Comparison of ENCODE assay signal across 8 cellular contexts in the genomic region with DNA sequence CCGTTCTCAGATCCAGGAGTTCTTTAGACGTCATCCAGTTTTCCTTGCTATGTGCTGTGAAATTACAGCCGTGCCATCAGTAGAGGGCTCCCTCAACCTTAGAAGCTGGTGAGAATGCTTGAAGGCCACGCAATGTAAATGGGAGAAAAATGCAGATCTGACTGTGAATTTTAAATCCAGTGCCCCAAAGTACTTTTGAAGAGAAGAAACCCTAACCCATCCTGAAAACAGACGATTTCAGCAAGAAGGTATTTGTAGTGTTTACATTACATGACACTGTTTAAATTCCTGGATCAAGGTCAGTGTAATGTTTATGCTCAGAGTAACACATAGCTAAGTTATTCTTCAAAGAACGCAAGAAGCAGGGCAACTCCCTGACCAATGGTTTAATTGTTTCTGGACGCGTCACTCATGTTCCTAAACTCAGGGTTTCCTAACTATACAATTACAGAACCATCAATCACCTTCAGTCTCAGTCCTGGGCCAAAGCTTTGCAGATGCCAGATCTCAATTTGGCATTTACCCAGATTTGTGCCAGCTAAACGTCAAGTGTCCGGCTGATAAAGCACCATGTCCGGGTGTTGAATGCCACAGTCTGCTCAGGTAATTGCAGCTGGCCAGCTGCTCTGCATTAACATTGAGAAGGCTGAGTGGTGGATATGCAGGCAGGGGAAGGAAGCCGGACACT. TPM values are rescaled to one million over a fixed set of nuclear protein-coding genes. Genes with fewer than 3 reads are reported as not detected.
DNase-seq lines count a peak whose midpoint lies in the region; ATAC-seq and TF ChIP-seq lines count a peak whose summit lies in the region.

No MANE protein-coding gene starts in this region.

- POLR2A ChIA-PET in activated CD4-positive, alpha-beta memory T cell treated with anti-CD3 and anti-CD28 coated beads for 36 hours (lab: Charles Lee) = interaction anchor here (0.6 kb wide), 1 partner anchor 25 kb away, joined by 3 read pairs; no protein-coding TSS in a partner anchor
- POLR2A ChIA-PET in CD8-positive, alpha-beta T cell (lab: Charles Lee) = no interaction called here

- H3K27ac ChIP-seq in 22Rv1 = no peak overlapping the region
- no peak overlapping the region for H3K27ac ChIP-seq in tibial nerve
- H3K27ac ChIP-seq in CD8-positive, alpha-beta T cell (ENCODE audit: low read depth, low read length) = no peak overlapping the region

- no peaks in the 10 kb centered on the region for H3K9me3 Mint-ChIP-seq in activated CD4-positive, alpha-beta memory T cell treated with anti-CD3 and anti-CD28 coated beads for 36 hours
- no peaks in the 10 kb centered on the region for H3K9me3 Mint-ChIP-seq in CD8-positive, alpha-beta T cell

- DNase-seq in HT1080 (ENCODE audit: low read depth) = peak; percentile 25
- DNase-seq in amniotic epithelial cell (ENCODE audit: low read depth) = peak; percentile 92
- DNase-seq in inferior parietal cortex (ENCODE audit: extremely low spot score) = peak; percentile 82
- DNase-seq in tibial nerve (ENCODE audit: low spot score in 2 of 2) = peak in 1 of 2 donors; percentile 13
- DNase-seq in activated CD4-positive, alpha-beta memory T cell treated with anti-CD3 and anti-CD28 coated beads for 36 hours = no peak
- no peak for DNase-seq in CD8-positive, alpha-beta T cell

- no peak for TF ChIP-seq EP300 in tibial nerve (IDR thresholded peaks at IDR 0.05)

- ATAC-seq in GM21423 (IDR thresholded peaks at IDR 0.05; ENCODE audit: unreplicated experiment) = no peak
- ATAC-seq in CD8-positive, alpha-beta T cell = no peak

- TF ChIP-seq CTCF in 22Rv1 (IDR thresholded peaks at IDR 0.05) = peak; percentile 44
- TF ChIP-seq CTCF in tibial nerve (IDR thresholded peaks at IDR 0.05) = peak in 3 of 5 experiments; percentile 40 to 42 (median 41)
- no peak for TF ChIP-seq CTCF in CD8-positive, alpha-beta T cell (IDR thresholded peaks at IDR 0.05)

- no peaks in the 10 kb centered on the region for H3K36me3 ChIP-seq in tibial nerve
- no peaks in the 10 kb centered on the region for H3K36me3 ChIP-seq in CD8-positive, alpha-beta T cell (ENCODE audit: insufficient read depth, low read length)

- H3K4me1 ChIP-seq in tibial nerve = peaks cover 0 to 19% (median 0%) of the 10 kb centered on the region in 4 donors
- peaks cover 24% of the 10 kb centered on the region for H3K4me1 ChIP-seq in CD8-positive, alpha-beta T cell (ENCODE audit: insufficient read depth, low read length)

- H3K36me3 Mint-ChIP-seq in activated CD4-positive, alpha-beta memory T cell treated with anti-CD3 and anti-CD28 coated beads for 36 hours = no peaks in the 10 kb centered on the region
- no peaks in the 10 kb centered on the region for H3K36me3 Mint-ChIP-seq in CD8-positive, alpha-beta T cell

- H3K9me3 ChIP-seq in tibial nerve = no peaks in the 10 kb centered on the region
- no peaks in the 10 kb centered on the region for H3K9me3 ChIP-seq in CD8-positive, alpha-beta T cell (ENCODE audit: low read length)

- no peak overlapping the region for H3K27ac Mint-ChIP-seq in activated CD4-positive, alpha-beta memory T cell treated with anti-CD3 and anti-CD28 coated beads for 36 hours
- H3K27ac Mint-ChIP-seq in CD8-positive, alpha-beta T cell = no peak overlapping the region

- no peak for TF ChIP-seq POLR2A in tibial nerve (IDR thresholded peaks at IDR 0.05)

- peaks cover 15% of the 10 kb centered on the region for H3K4me1 Mint-ChIP-seq in activated CD4-positive, alpha-beta memory T cell treated with anti-CD3 and anti-CD28 coated beads for 36 hours (ENCODE audit: low read depth)
- H3K4me1 Mint-ChIP-seq in CD8-positive, alpha-beta T cell (ENCODE audit: low read depth) = peaks cover 30% of the 10 kb centered on the region

- no peak overlapping the region for H3K4me3 Mint-ChIP-seq in activated CD4-positive, alpha-beta memory T cell treated with anti-CD3 and anti-CD28 coated beads for 36 hours
- H3K4me3 Mint-ChIP-seq in CD8-positive, alpha-beta T cell = no peak overlapping the region

- no peaks in the 10 kb centered on the region for H3K27me3 Mint-ChIP-seq in activated CD4-positive, alpha-beta memory T cell treated with anti-CD3 and anti-CD28 coated beads for 36 hours
- no peaks in the 10 kb centered on the region for H3K27me3 Mint-ChIP-seq in CD8-positive, alpha-beta T cell (ENCODE audit: low read depth)

- H3K4me3 ChIP-seq in tibial nerve = no peak overlapping the region
- no peak overlapping the region for H3K4me3 ChIP-seq in CD8-positive, alpha-beta T cell (ENCODE audit: low read depth, low read length)

- CTCF ChIA-PET in activated CD4-positive, alpha-beta memory T cell treated with anti-CD3 and anti-CD28 coated beads for 36 hours (lab: Charles Lee) = interaction anchor here (2.0 kb wide), 1 partner anchor 177 kb away, joined by 4 read pairs; no protein-coding TSS in a partner anchor
- CTCF ChIA-PET in CD8-positive, alpha-beta T cell (lab: Charles Lee) = interaction anchor here (1.3 to 1.5 kb wide), 3 partner anchors 29 to 472 kb away, joined by 3 read pairs; no protein-coding TSS in a partner anchor

- intact Hi-C loops in activated CD4-positive, alpha-beta memory T cell treated with anti-CD3 and anti-CD28 coated beads for 36 hours (cut with micrococcal nuclease) = no loop called here
- intact Hi-C loops in CD8-positive, alpha-beta T cell (cut with DNase I, micrococcal nuclease) = no loop called here

- no peaks in the 10 kb centered on the region for H3K27me3 ChIP-seq in tibial nerve
- no peaks in the 10 kb centered on the region for H3K27me3 ChIP-seq in CD8-positive, alpha-beta T cell (ENCODE audit: insufficient read depth, low read length)

- WGBS in tibial nerve, 2 donors = 31 to 34% methylated on average over 12 of the region's 12 CpGs

RNA-seq across cellular contexts. Expression of gene ADAMTS8, which starts 38.2 kb away (rescaled TPM):
- not detected in 2 replicates for total RNA-seq in HT1080 (2014; rRNA removed; shearing (Covaris generic))
- not detected in 2 replicates for polyA plus RNA-seq in HT1080 (2015; cell fraction: cytosol; rRNA removed)
- not detected in 2 replicates for polyA plus RNA-seq in HT1080 (2015; cell fraction: nucleus; rRNA removed)
- total RNA-seq in tibial nerve = 1 to 10 TPM in 3 of 4 donors, under 1 TPM in 1; 0.66 to 3.9 (median 1.6) TPM
- total RNA-seq in activated CD4-positive, alpha-beta memory T cell treated with anti-CD3 and anti-CD28 coated beads for 36 hours = not detected
- total RNA-seq in CD8-positive, alpha-beta T cell = not detected

RNA-seq across cellular contexts. Expression of gene ADAMTS15, which starts 58.2 kb away (rescaled TPM):
- 0.03 and 0.08 TPM in 2 replicates for total RNA-seq in HT1080 (2014; rRNA removed; shearing (Covaris generic))
- 0.21 and 0.36 TPM in 2 replicates for polyA plus RNA-seq in HT1080 (2015; cell fraction: cytosol; rRNA removed)
- polyA plus RNA-seq in HT1080 (2015; cell fraction: nucleus; rRNA removed) = 0.99 and 1.4 TPM in 2 replicates
- 10 to 100 TPM; 18.4 to 34.1 (median 24.9) TPM for total RNA-seq in tibial nerve
- not detected for total RNA-seq in activated CD4-positive, alpha-beta memory T cell treated with anti-CD3 and anti-CD28 coated beads for 36 hours
- total RNA-seq in CD8-positive, alpha-beta T cell = not detected

Comparison
In these comparisons a context has a peak if more than half of its experiments do, and no peak if none do; other contexts are left out.
1. DNase-seq: peak in HT1080 (single experiment), amniotic epithelial cell (single experiment) and inferior parietal cortex (single experiment); none in activated CD4-positive, alpha-beta memory T cell treated with anti-CD3 and anti-CD28 coated beads for 36 hours (single experiment) and CD8-positive, alpha-beta T cell (0 of 7).
2. RNA of gene ADAMTS15, which starts 58.2 kb away (total RNA-seq): 18.4 to 34.1 TPM in tibial nerve; 0.03 to 0.08 TPM in HT1080, not detected in CD8-positive, alpha-beta T cell and not detected in activated CD4-positive, alpha-beta memory T cell treated with anti-CD3 and anti-CD28 coated beads for 36 hours; every median in the first group is over 10 times any median in the second.